In genomic region chr10:98414932-98415709, GRCh38 we compare ENCODE assay signal across 8 cellular contexts. TPM values are rescaled to one million over a fixed set of nuclear protein-coding genes. Genes with fewer than 3 reads are reported as not detected.
DNase-seq lines count a peak whose midpoint lies in the region; ATAC-seq and TF ChIP-seq lines count a peak whose summit lies in the region.

Gene PYROXD2, minus strand, starts transcription at chr10:98415182. Its CDS starts 47 bp downstream, at chr10:98415135.

- peak within 1 kb of the TSS; percentile 79 for H3K4me3 ChIP-seq in fibroblast of villous mesenchyme (ENCODE audit: low read depth, low read length)
- H3K4me3 ChIP-seq in thyroid gland (replicated peaks in 1 of 3) = peak within 1 kb of the TSS; percentile 34 to 61 (median 51)

- H3K27ac Mint-ChIP-seq in activated naive CD4-positive, alpha-beta T cell treated with anti-CD3 and anti-CD28 coated beads, Interleukin-2, amount 10 ng/mL, durations not matched to agents 7 days and 5 days = peak within 1 kb of the TSS; percentile 94
- H3K27ac Mint-ChIP-seq in naive B cell = peak within 1 kb of the TSS in 5 of 6 donors; percentile 76 to 88 (median 82)
- H3K27ac Mint-ChIP-seq in stimulated activated memory B cell treated with anti-CD40 and anti-IgM and Interleukin-4, amounts not matched to agents 10 μg/mL and 1 μg/mL and 100 μg/mL, for 72 hours = no peak within 1 kb of the TSS

- H3K9me3 ChIP-seq in thyroid gland = no peaks in the 10 kb centered on the region

- intact Hi-C loops in thyroid gland (cut with DNase I) = loop anchor here (10.0 kb wide), 1 partner anchor 90 kb away; no protein-coding TSS in a partner anchor

- peak; percentile 42 for ATAC-seq in HG03108 (IDR thresholded peaks at IDR 0.05; ENCODE audit: unreplicated experiment)
- ATAC-seq in naive B cell (ENCODE audit: low read depth in 2 of 2) = peak; percentile 45 to 68
- ATAC-seq in stimulated activated memory B cell treated with anti-CD40 and anti-IgM and Interleukin-4, amounts not matched to agents 10 μg/mL and 1 μg/mL and 100 μg/mL, for 72 hours = no peak

- peaks cover 19% of the 10 kb centered on the region for H3K4me1 Mint-ChIP-seq in activated naive CD4-positive, alpha-beta T cell treated with anti-CD3 and anti-CD28 coated beads, Interleukin-2, amount 10 ng/mL, durations not matched to agents 7 days and 5 days
- H3K4me1 Mint-ChIP-seq in naive B cell = peaks cover 9 to 29% (median 20%) of the 10 kb centered on the region in 3 donors
- H3K4me1 Mint-ChIP-seq in stimulated activated memory B cell treated with anti-CD40 and anti-IgM and Interleukin-4, amounts not matched to agents 10 μg/mL and 1 μg/mL and 100 μg/mL, for 72 hours = peaks cover 10% of the 10 kb centered on the region

- no peaks in the 10 kb centered on the region for H3K9me3 Mint-ChIP-seq in activated naive CD4-positive, alpha-beta T cell treated with anti-CD3 and anti-CD28 coated beads, Interleukin-2, amount 10 ng/mL, durations not matched to agents 7 days and 5 days
- H3K9me3 Mint-ChIP-seq in naive B cell = no peaks in the 10 kb centered on the region
- no peaks in the 10 kb centered on the region for H3K9me3 Mint-ChIP-seq in stimulated activated memory B cell treated with anti-CD40 and anti-IgM and Interleukin-4, amounts not matched to agents 10 μg/mL and 1 μg/mL and 100 μg/mL, for 72 hours

- WGBS in thyroid gland, 2 donors = 18 to 40% methylated on average over 18 to 21 of the region's 24 CpGs

- DNase-seq in DMS79 (lab: John Stamatoyannopoulos, UW) = peak; percentile 70
- DNase-seq in OCI-M1 (lab: John Stamatoyannopoulos, UW) = peak; percentile 94
- peak; percentile 76 for DNase-seq in activated naive CD4-positive, alpha-beta T cell treated with anti-CD3 and anti-CD28 coated beads, Interleukin-2, amount 10 ng/mL, durations not matched to agents 7 days and 5 days
- DNase-seq in fibroblast of villous mesenchyme (ENCODE audit: low read depth) = peak; percentile 92
- DNase-seq in naive B cell = no peak
- peak; percentile 95 to 97 for DNase-seq in thyroid gland

- CTCF ChIA-PET in activated naive CD4-positive, alpha-beta T cell treated with anti-CD3 and anti-CD28 coated beads, Interleukin-2, amount 10 ng/mL, durations not matched to agents 7 days and 5 days (lab: Charles Lee) = interaction anchor here (2.9 kb wide), 1 partner anchor 11 kb away, joined by 18 read pairs; no protein-coding TSS in a partner anchor

- peaks cover 16% of the 10 kb centered on the region for H3K36me3 Mint-ChIP-seq in activated naive CD4-positive, alpha-beta T cell treated with anti-CD3 and anti-CD28 coated beads, Interleukin-2, amount 10 ng/mL, durations not matched to agents 7 days and 5 days
- H3K36me3 Mint-ChIP-seq in naive B cell = peaks cover 4 to 16% of the 10 kb centered on the region in 2 donors
- peaks cover 35% of the 10 kb centered on the region for H3K36me3 Mint-ChIP-seq in stimulated activated memory B cell treated with anti-CD40 and anti-IgM and Interleukin-4, amounts not matched to agents 10 μg/mL and 1 μg/mL and 100 μg/mL, for 72 hours

- H3K4me1 ChIP-seq in thyroid gland = peaks cover 16 to 43% of the 10 kb centered on the region in 2 donors

- peak in 1 of 2 donors; percentile 85 for TF ChIP-seq POLR2A in thyroid gland (IDR thresholded peaks at IDR 0.05)

- H3K4me3 Mint-ChIP-seq in activated naive CD4-positive, alpha-beta T cell treated with anti-CD3 and anti-CD28 coated beads, Interleukin-2, amount 10 ng/mL, durations not matched to agents 7 days and 5 days = peak within 1 kb of the TSS; percentile 94
- peak within 1 kb of the TSS; percentile 31 to 90 (median 86) for H3K4me3 Mint-ChIP-seq in naive B cell
- no peak within 1 kb of the TSS for H3K4me3 Mint-ChIP-seq in stimulated activated memory B cell treated with anti-CD40 and anti-IgM and Interleukin-4, amounts not matched to agents 10 μg/mL and 1 μg/mL and 100 μg/mL, for 72 hours

- no peaks in the 10 kb centered on the region for H3K27me3 Mint-ChIP-seq in activated naive CD4-positive, alpha-beta T cell treated with anti-CD3 and anti-CD28 coated beads, Interleukin-2, amount 10 ng/mL, durations not matched to agents 7 days and 5 days
- no peaks in the 10 kb centered on the region for H3K27me3 Mint-ChIP-seq in naive B cell
- no peaks in the 10 kb centered on the region for H3K27me3 Mint-ChIP-seq in stimulated activated memory B cell treated with anti-CD40 and anti-IgM and Interleukin-4, amounts not matched to agents 10 μg/mL and 1 μg/mL and 100 μg/mL, for 72 hours

- peak within 1 kb of the TSS; percentile 77 to 87 (median 79) for H3K27ac ChIP-seq in thyroid gland

- no peaks in the 10 kb centered on the region for H3K27me3 ChIP-seq in thyroid gland

- TF ChIP-seq CTCF in fibroblast of villous mesenchyme (IDR thresholded peaks at IDR 0.05; ENCODE audit: insufficient read depth, low read depth, low read length) = no peak
- no peak for TF ChIP-seq CTCF in thyroid gland (IDR thresholded peaks at IDR 0.05)

- peaks cover 11 to 13% of the 10 kb centered on the region in 2 donors for H3K36me3 ChIP-seq in thyroid gland

RNA-seq across cellular contexts. Expression of gene PYROXD2, which starts in this region (rescaled TPM):
- 9.0 and 10.8 TPM in 2 replicates for total RNA-seq in fibroblast of villous mesenchyme
- polyA plus RNA-seq in naive B cell (ENCODE audit: low read depth in 6 of 6) = 1 to 10 TPM in 3 of 6 donors, under 1 TPM in 2, not detected in 1; 0.35 to 4.2 (median 1.6) TPM
- total RNA-seq in thyroid gland = 10 to 100 TPM in 3 of 4 donors, 1 to 10 TPM in 1; 9.9 to 20.1 (median 12.4) TPM
